17 cellular contexts compared by ENCODE assay signal in the genomic region with DNA sequence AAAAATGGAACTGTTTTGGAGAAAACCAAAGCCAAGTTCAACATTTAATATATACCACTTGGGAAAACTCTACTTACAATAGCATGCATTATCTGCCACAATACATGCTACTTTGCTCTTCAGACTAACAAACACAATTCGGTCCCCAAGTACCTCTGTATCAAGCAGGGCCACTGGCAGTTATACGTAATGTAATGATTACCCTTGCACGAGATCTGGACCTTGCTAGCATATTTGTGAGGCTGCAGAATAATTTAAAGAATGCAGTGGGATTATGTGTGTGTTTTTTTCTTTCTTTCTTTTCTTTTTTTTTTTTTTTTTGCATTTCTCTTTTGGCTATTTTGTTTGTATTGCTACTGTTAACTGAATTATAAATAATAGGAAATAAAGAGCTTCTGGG. TPM values are rescaled to one million over a fixed set of nuclear protein-coding genes. Genes with fewer than 3 reads are reported as not detected.
DNase-seq lines count a peak whose midpoint lies in the region; ATAC-seq and TF ChIP-seq lines count a peak whose summit lies in the region.
"Had no signal": no experiment of that assay in that cellular context is flagged by ENCODE, and none has a peak within 500 bp of the region (broad histone marks: within the 10 kb centered on the region; RNA-seq: fewer than 3 reads in every experiment).

No MANE protein-coding gene starts in this region.

- H3K9me3 ChIP-seq in smooth muscle cell (replicated peaks; ENCODE audit: low read depth) = no peaks in the 10 kb centered on the region
- no peaks in the 10 kb centered on the region for H3K9me3 ChIP-seq in CD4-positive, alpha-beta memory T cell (ENCODE audit: control insufficient read depth in 1 of 2, low read length in 2 of 2)
- no peaks in the 10 kb centered on the region for H3K9me3 ChIP-seq in T-helper 17 cell (ENCODE audit: control insufficient read depth, low read length, poor library complexity, severe bottlenecking)

- H3K27me3 Mint-ChIP-seq in activated T-helper 1 cell treated with anti-CD3 and anti-CD28 coated beads, Interleukin-12 subunit alpha, Interleukin-12 subunit beta, Interleukin-2, Interleukin-4 antibody, amounts not matched to agents 30 ng/mL and 10 ng/mL and 1 ng/mL, durations not matched to agents 14 hours and 24 hours and 36 hours (ENCODE audit: insufficient read depth) = peaks cover 5% of the 10 kb centered on the region
- peaks cover 11 to 13% of the 10 kb centered on the region in 2 donors for H3K27me3 Mint-ChIP-seq in CD4-positive, alpha-beta memory T cell
- peaks cover 21% of the 10 kb centered on the region for H3K27me3 Mint-ChIP-seq in T-helper 17 cell

- peak overlapping the region; percentile 17 for H3K4me2 ChIP-seq in smooth muscle cell

- peaks cover 6% of the 10 kb centered on the region for H3K27me3 ChIP-seq in smooth muscle cell (ENCODE audit: low read depth)
- H3K27me3 ChIP-seq in CD4-positive, alpha-beta memory T cell (ENCODE audit: insufficient read depth, low read length) = no peaks in the 10 kb centered on the region

- intact Hi-C loops in activated T-helper 1 cell treated with anti-CD3 and anti-CD28 coated beads, Interleukin-12 subunit alpha, Interleukin-12 subunit beta, Interleukin-2, Interleukin-4 antibody, amounts not matched to agents 30 ng/mL and 10 ng/mL and 1 ng/mL, durations not matched to agents 14 hours and 24 hours and 36 hours (cut with micrococcal nuclease) = no loop called here
- intact Hi-C loops in CD4-positive, alpha-beta memory T cell (cut with micrococcal nuclease) = no loop called here

- CTCF ChIA-PET in CD4-positive, alpha-beta memory T cell (lab: Charles Lee; ENCODE audit: partially characterized antibody) = interaction anchor here (0.6 to 1.3 kb wide), 2 partner anchors 13 to 542 kb away, joined by 3 read pairs; no protein-coding TSS in a partner anchor

- H3K36me3 Mint-ChIP-seq in activated T-helper 1 cell treated with anti-CD3 and anti-CD28 coated beads, Interleukin-12 subunit alpha, Interleukin-12 subunit beta, Interleukin-2, Interleukin-4 antibody, amounts not matched to agents 30 ng/mL and 10 ng/mL and 1 ng/mL, durations not matched to agents 14 hours and 24 hours and 36 hours (ENCODE audit: low read depth) = no peaks in the 10 kb centered on the region
- no peaks in the 10 kb centered on the region for H3K36me3 Mint-ChIP-seq in CD4-positive, alpha-beta memory T cell
- H3K36me3 Mint-ChIP-seq in T-helper 17 cell (ENCODE audit: low read depth) = peaks cover 2% of the 10 kb centered on the region

- no peaks in the 10 kb centered on the region for H3K4me1 Mint-ChIP-seq in activated T-helper 1 cell treated with anti-CD3 and anti-CD28 coated beads, Interleukin-12 subunit alpha, Interleukin-12 subunit beta, Interleukin-2, Interleukin-4 antibody, amounts not matched to agents 30 ng/mL and 10 ng/mL and 1 ng/mL, durations not matched to agents 14 hours and 24 hours and 36 hours (ENCODE audit: low read depth)
- peaks cover 0 to 1% (median 0%) of the 10 kb centered on the region in 4 donors for H3K4me1 Mint-ChIP-seq in CD4-positive, alpha-beta memory T cell
- H3K4me1 Mint-ChIP-seq in T-helper 17 cell = no peaks in the 10 kb centered on the region

- TF ChIP-seq CTCF in smooth muscle cell (IDR thresholded peaks at IDR 0.05; ENCODE audit: borderline replicate concordance, insufficient read depth, poor library complexity, severe bottlenecking) = no peak

- H3K4me3 ChIP-seq in smooth muscle cell = no peak overlapping the region
- no peak overlapping the region for H3K4me3 ChIP-seq in CD4-positive, alpha-beta memory T cell (ENCODE audit: low read length in 2 of 2)
- H3K4me3 ChIP-seq: K562 had no signal

- no peaks in the 10 kb centered on the region for H4K20me1 ChIP-seq in smooth muscle cell (ENCODE audit: low read depth)

- no peaks in the 10 kb centered on the region for H3K4me1 ChIP-seq in smooth muscle cell (ENCODE audit: low read depth)
- no peaks in the 10 kb centered on the region for H3K4me1 ChIP-seq in CD4-positive, alpha-beta memory T cell (ENCODE audit: insufficient read depth, low read length)

- POLR2A ChIA-PET in CD4-positive, alpha-beta memory T cell (lab: Charles Lee; ENCODE audit: partially characterized antibody) = no interaction called here

- no peak overlapping the region for H2AFZ ChIP-seq in smooth muscle cell (ENCODE audit: low read depth)

- H3K9me3 Mint-ChIP-seq in activated T-helper 1 cell treated with anti-CD3 and anti-CD28 coated beads, Interleukin-12 subunit alpha, Interleukin-12 subunit beta, Interleukin-2, Interleukin-4 antibody, amounts not matched to agents 30 ng/mL and 10 ng/mL and 1 ng/mL, durations not matched to agents 14 hours and 24 hours and 36 hours = no peaks in the 10 kb centered on the region
- no peaks in the 10 kb centered on the region for H3K9me3 Mint-ChIP-seq in CD4-positive, alpha-beta memory T cell

- H3F3A ChIP-seq in smooth muscle cell (ENCODE audit: low read depth) = peaks cover 3% of the 10 kb centered on the region

- no peak overlapping the region for H3K27ac ChIP-seq in smooth muscle cell (ENCODE audit: low read depth)
- H3K27ac ChIP-seq in CD4-positive, alpha-beta memory T cell (ENCODE audit: low read depth, low read length) = no peak overlapping the region
- H3K27ac ChIP-seq: C4-2B had no signal

- H3K27ac Mint-ChIP-seq in activated T-helper 1 cell treated with anti-CD3 and anti-CD28 coated beads, Interleukin-12 subunit alpha, Interleukin-12 subunit beta, Interleukin-2, Interleukin-4 antibody, amounts not matched to agents 30 ng/mL and 10 ng/mL and 1 ng/mL, durations not matched to agents 14 hours and 24 hours and 36 hours = no peak overlapping the region
- no peak overlapping the region for H3K27ac Mint-ChIP-seq in CD4-positive, alpha-beta memory T cell
- H3K27ac Mint-ChIP-seq in T-helper 17 cell = no peak overlapping the region

- no peak overlapping the region for H3K9ac ChIP-seq in smooth muscle cell (ENCODE audit: low read depth)

- no peaks in the 10 kb centered on the region for H3K36me3 ChIP-seq in smooth muscle cell (ENCODE audit: low read depth)
- H3K36me3 ChIP-seq in CD4-positive, alpha-beta memory T cell (ENCODE audit: insufficient read depth, low read length) = no peaks in the 10 kb centered on the region

- H3K4me3 Mint-ChIP-seq in activated T-helper 1 cell treated with anti-CD3 and anti-CD28 coated beads, Interleukin-12 subunit alpha, Interleukin-12 subunit beta, Interleukin-2, Interleukin-4 antibody, amounts not matched to agents 30 ng/mL and 10 ng/mL and 1 ng/mL, durations not matched to agents 14 hours and 24 hours and 36 hours = no peak overlapping the region
- H3K4me3 Mint-ChIP-seq in CD4-positive, alpha-beta memory T cell = no peak overlapping the region
- H3K4me3 Mint-ChIP-seq in T-helper 17 cell = no peak overlapping the region

- 45% methylated on average over 3 of the region's 3 CpGs for whole genome bisulfite sequencing in smooth muscle cell (ENCODE audit: low lambda C conversion rate)

- H3K79me2 ChIP-seq in smooth muscle cell (ENCODE audit: low read depth) = no peaks in the 10 kb centered on the region

- ATAC-seq in T-helper 17 cell = no peak
- ATAC-seq: K562 had no signal

- peak; percentile 73 for DNase-seq in EH (ENCODE audit: low read depth)
- peak; percentile 53 for DNase-seq in astrocyte of the hippocampus (ENCODE audit: low read depth, low spot score)
- DNase-seq in iris pigment epithelial cell (ENCODE audit: low read depth) = peak; percentile 32
- no peak for DNase-seq in smooth muscle cell (lab: John Stamatoyannopoulos, UW; ENCODE audit: unreplicated experiment)
- DNase-seq in activated T-helper 1 cell treated with anti-CD3 and anti-CD28 coated beads, Interleukin-12 subunit alpha, Interleukin-12 subunit beta, Interleukin-2, Interleukin-4 antibody, amounts not matched to agents 30 ng/mL and 10 ng/mL and 1 ng/mL, durations not matched to agents 14 hours and 24 hours and 36 hours (ENCODE audit: low spot score) = no peak
- no peak for DNase-seq in CD4-positive, alpha-beta memory T cell
- no peak for DNase-seq in activated CD8-positive, alpha-beta memory T cell treated with anti-CD3 and anti-CD28 coated beads, Interleukin-2, amount 50 U/mL, for 4 hours
- DNase-seq in T-helper 17 cell = no peak
- DNase-seq: HCEC 1CT, NCI-H1436, NCI-H2029, NCI-H2171 treated with DMSO at 0.1 percent for 48 hours, NCI-H446 treated with DMSO at 0.1 percent for 48 hours, OCI-M1, SHP77 treated with DMSO at 0.1 percent for 48 hours had no signal

RNA-seq across cellular contexts. Expression of gene PYGL, which starts 22.8 kb away (rescaled TPM):
- total RNA-seq in smooth muscle cell = 28.8 and 43.0 TPM in 2 replicates
- 23.4 and 29.7 TPM in 2 replicates for polyA plus RNA-seq in smooth muscle cell
- total RNA-seq in activated T-helper 1 cell treated with anti-CD3 and anti-CD28 coated beads, Interleukin-12 subunit alpha, Interleukin-12 subunit beta, Interleukin-2, Interleukin-4 antibody, amounts not matched to agents 30 ng/mL and 10 ng/mL and 1 ng/mL, durations not matched to agents 14 hours and 24 hours and 36 hours = 0.13 and 0.17 TPM in 2 replicates
- under 1 TPM; 0.61 to 0.72 TPM for total RNA-seq in CD4-positive, alpha-beta memory T cell
- polyA plus RNA-seq in CD4-positive, alpha-beta memory T cell = not detected
- 10 to 100 TPM in 1 of 2 donors, 1 to 10 TPM in 1; 2.0 to 12.4 TPM for total RNA-seq in T-helper 17 cell

Comparison
In these comparisons a context has a peak if more than half of its experiments do, and no peak if none do; other contexts are left out.
1. DNase-seq: peak in EH (single experiment), astrocyte of the hippocampus (single experiment) and iris pigment epithelial cell (single experiment); none in smooth muscle cell (single experiment), activated T-helper 1 cell treated with anti-CD3 and anti-CD28 coated beads, Interleukin-12 subunit alpha, Interleukin-12 subunit beta, Interleukin-2, Interleukin-4 antibody, amounts not matched to agents 30 ng/mL and 10 ng/mL and 1 ng/mL, durations not matched to agents 14 hours and 24 hours and 36 hours (single experiment), CD4-positive, alpha-beta memory T cell (0 of 5), activated CD8-positive, alpha-beta memory T cell treated with anti-CD3 and anti-CD28 coated beads, Interleukin-2, amount 50 U/mL, for 4 hours (single experiment) and T-helper 17 cell (0 of 3).